ENCODE assay signal across 28 cellular contexts in genomic region chr3:136676009-136676408, GRCh38.
"Had no signal": no experiment of that assay in that cellular context is flagged by ENCODE, and none has a peak within 500 bp of the region (broad histone marks: within the 10 kb centered on the region; RNA-seq: fewer than 3 reads in every experiment).

No MANE protein-coding gene starts in this region.

- FAIRE-seq: endothelial cell of umbilical vein had no signal

- H3K9me3 Mint-ChIP-seq: mesothelial cell of epicardium; naive B cell; natural killer cell treated with Interleukin-12 subunit alpha and Interleukin-12 subunit beta and Interleukin-15 and Interleukin-18, amount 100 ng/mL, for 72 hours; neural crest cell; stimulated activated effector memory CD8-positive, alpha-beta T cell treated with anti-CD3 and anti-CD28 coated beads, Interleukin-12 subunit alpha, Interleukin-12 subunit beta, amount 100 ng/mL, for 72 hours had no signal

- H3K27ac ChIP-seq: coronary artery, esophagus muscularis mucosa, foreskin keratinocyte, gastroesophageal sphincter, heart left ventricle, hepatocyte, prostate gland, right atrium auricular region, stomach, thyroid gland had no signal

- H3K4me1 ChIP-seq: foreskin keratinocyte, prostate gland had no signal

- H3K36me3 ChIP-seq: esophagus muscularis mucosa, gastroesophageal sphincter, prostate gland, right atrium auricular region, stomach, thyroid gland had no signal

- H3K4me2 ChIP-seq: hepatocyte had no signal

- H3K36me3 Mint-ChIP-seq: mesothelial cell of epicardium; naive B cell; stimulated activated effector memory CD8-positive, alpha-beta T cell treated with anti-CD3 and anti-CD28 coated beads, Interleukin-12 subunit alpha, Interleukin-12 subunit beta, amount 100 ng/mL, for 72 hours had no signal

- H3K27me3 Mint-ChIP-seq: naive B cell; natural killer cell treated with Interleukin-12 subunit alpha and Interleukin-12 subunit beta and Interleukin-15 and Interleukin-18, amount 100 ng/mL, for 72 hours had no signal

- H3K4me3 ChIP-seq: coronary artery, esophagus muscularis mucosa, gastroesophageal sphincter, heart left ventricle, hepatocyte, lung, mucosa of descending colon, prostate gland, right atrium auricular region, stomach, thyroid gland had no signal

- H3K4me3 Mint-ChIP-seq: mesothelial cell of epicardium; natural killer cell treated with Interleukin-12 subunit alpha and Interleukin-12 subunit beta and Interleukin-15 and Interleukin-18, amount 100 ng/mL, for 72 hours; neural crest cell; stimulated activated effector memory CD8-positive, alpha-beta T cell treated with anti-CD3 and anti-CD28 coated beads, Interleukin-12 subunit alpha, Interleukin-12 subunit beta, amount 100 ng/mL, for 72 hours had no signal

- H3K9me3 ChIP-seq: esophagus muscularis mucosa, gastroesophageal sphincter, heart left ventricle, mucosa of descending colon, prostate gland, right atrium auricular region, stomach, thyroid gland had no signal

- H2AFZ ChIP-seq: hepatocyte had no signal

- H3K27me3 ChIP-seq: esophagus muscularis mucosa, foreskin keratinocyte, gastroesophageal sphincter, heart left ventricle, hepatocyte, right atrium auricular region, stomach, thyroid gland had no signal

- ATAC-seq: foreskin keratinocyte; gastroesophageal sphincter; heart left ventricle; left lobe of liver; mucosa of descending colon; natural killer cell treated with Interleukin-12 subunit alpha and Interleukin-12 subunit beta and Interleukin-15 and Interleukin-18, amount 100 ng/mL, for 72 hours; sciatic nerve had no signal

- H3K4me1 Mint-ChIP-seq: neural crest cell had no signal

- DNase-seq: dermis blood vessel endothelial cell; effector memory CD4-positive, alpha-beta T cell; foreskin keratinocyte; heart left ventricle; kidney; mesenchymal stem cell; mucosa of descending colon; naive B cell; stimulated activated CD4-positive, alpha-beta T cell treated with anti-CD3 and anti-CD28 coated beads, Interleukin-2, amount 100 ng/mL, for 24 hours; stimulated activated CD4-positive, alpha-beta T cell treated with anti-CD3 and anti-CD28 coated beads, Interleukin-4, amount 100 ng/mL, for 24 hours; stimulated activated naive CD4-positive, alpha-beta T cell treated with Interleukin-2 at 50 U/mL for 16 hours; stomach; thyroid gland; trophoblast cell had no signal
